1 cellular context compared by ENCODE assay signal in the genomic region with DNA sequence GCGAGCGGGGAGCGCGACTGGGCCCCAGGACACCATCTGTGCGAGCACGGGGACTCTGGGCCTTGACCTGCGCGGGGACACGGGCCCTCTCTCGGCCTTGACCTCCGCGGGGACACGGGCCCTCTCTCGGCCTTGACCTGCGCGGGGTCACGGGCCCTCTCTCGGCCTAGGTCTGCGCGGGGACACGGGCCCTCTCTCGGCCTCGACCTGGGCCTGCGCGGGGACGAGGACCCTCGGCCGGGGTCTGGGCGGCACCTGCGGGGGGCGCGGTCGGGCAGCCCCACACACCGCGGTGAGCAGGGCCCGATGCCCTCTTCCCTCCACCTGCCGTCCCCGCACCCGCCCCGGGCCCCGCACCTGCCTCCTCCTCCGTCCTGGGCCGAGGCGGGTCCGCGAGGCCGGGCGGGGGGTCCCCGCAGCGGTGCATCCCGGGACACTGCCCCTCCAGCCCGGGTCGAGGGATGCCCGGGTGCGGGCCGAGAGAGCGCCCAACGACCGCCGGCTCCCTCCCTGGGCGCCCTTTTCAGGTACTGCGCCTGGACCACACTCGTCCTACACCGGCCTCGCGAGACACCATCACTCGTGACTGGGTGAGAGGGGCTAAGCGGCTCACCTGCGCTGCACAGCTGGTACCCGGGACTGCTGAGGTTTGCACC.
TF ChIP-seq lines count a peak whose summit lies in the region.

No MANE protein-coding gene starts in this region.

TF ChIP-seq in A549, 52 proteins besides CTCF, POLR2A, EP300 and RAD21 (continued from another document):
- TF ChIP-seq, protein P1, sequence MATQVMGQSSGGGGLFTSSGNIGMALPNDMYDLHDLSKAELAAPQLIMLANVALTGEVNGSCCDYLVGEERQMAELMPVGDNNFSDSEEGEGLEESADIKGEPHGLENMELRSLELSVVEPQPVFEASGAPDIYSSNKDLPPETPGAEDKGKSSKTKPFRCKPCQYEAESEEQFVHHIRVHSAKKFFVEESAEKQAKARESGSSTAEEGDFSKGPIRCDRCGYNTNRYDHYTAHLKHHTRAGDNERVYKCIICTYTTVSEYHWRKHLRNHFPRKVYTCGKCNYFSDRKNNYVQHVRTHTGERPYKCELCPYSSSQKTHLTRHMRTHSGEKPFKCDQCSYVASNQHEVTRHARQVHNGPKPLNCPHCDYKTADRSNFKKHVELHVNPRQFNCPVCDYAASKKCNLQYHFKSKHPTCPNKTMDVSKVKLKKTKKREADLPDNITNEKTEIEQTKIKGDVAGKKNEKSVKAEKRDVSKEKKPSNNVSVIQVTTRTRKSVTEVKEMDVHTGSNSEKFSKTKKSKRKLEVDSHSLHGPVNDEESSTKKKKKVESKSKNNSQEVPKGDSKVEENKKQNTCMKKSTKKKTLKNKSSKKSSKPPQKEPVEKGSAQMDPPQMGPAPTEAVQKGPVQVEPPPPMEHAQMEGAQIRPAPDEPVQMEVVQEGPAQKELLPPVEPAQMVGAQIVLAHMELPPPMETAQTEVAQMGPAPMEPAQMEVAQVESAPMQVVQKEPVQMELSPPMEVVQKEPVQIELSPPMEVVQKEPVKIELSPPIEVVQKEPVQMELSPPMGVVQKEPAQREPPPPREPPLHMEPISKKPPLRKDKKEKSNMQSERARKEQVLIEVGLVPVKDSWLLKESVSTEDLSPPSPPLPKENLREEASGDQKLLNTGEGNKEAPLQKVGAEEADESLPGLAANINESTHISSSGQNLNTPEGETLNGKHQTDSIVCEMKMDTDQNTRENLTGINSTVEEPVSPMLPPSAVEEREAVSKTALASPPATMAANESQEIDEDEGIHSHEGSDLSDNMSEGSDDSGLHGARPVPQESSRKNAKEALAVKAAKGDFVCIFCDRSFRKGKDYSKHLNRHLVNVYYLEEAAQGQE (IDR thresholded peaks at IDR 0.05) = no peak
- TF ChIP-seq NR3C1 (IDR thresholded peaks at IDR 0.05) = no peak
- TF ChIP-seq MAFK (IDR thresholded peaks at IDR 0.05; ENCODE audit: partially characterized antibody) = no peak
